11 cellular contexts compared by ENCODE assay signal in the genomic region with DNA sequence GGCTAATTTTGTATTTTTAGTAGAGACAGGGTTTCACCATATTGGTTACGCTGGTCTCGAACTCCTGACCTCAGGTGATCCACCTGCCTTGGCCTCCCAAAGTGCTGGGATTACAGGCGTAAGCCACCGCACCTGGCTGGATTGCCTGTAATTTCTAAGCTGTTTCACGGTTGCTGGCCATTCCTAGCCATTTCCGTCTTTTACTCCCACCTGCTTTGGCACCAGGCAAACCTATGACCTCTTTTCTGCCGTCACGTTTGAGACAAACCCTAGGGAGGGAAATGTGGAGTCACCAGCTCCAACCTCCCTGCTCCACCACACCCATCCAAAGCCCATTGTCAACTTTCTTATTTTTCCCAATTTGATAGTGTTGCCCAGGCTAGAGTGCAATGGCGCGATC. TPM values are rescaled to one million over a fixed set of nuclear protein-coding genes. Genes with fewer than 3 reads are reported as not detected.
DNase-seq lines count a peak whose midpoint lies in the region; ATAC-seq and TF ChIP-seq lines count a peak whose summit lies in the region.
"Had no signal": no experiment of that assay in that cellular context is flagged by ENCODE, and none has a peak within 500 bp of the region (broad histone marks: within the 10 kb centered on the region; RNA-seq: fewer than 3 reads in every experiment).

No MANE protein-coding gene starts in this region.

- no peaks in the 10 kb centered on the region for H3K27me3 ChIP-seq in CD4-positive, CD25-positive, alpha-beta regulatory T cell (ENCODE audit: control insufficient read depth, insufficient read depth, low read length)
- H3K27me3 ChIP-seq in neural progenitor cell (no peaks in the 10 kb centered on the region), smooth muscle cell (ENCODE audit: low read depth) (no peaks in the 10 kb centered on the region)
- H3K27me3 ChIP-seq: brain microvascular endothelial cell had no signal

- H3K27me3 Mint-ChIP-seq in CD4-positive, CD25-positive, alpha-beta regulatory T cell = peaks cover 4% of the 10 kb centered on the region
- H3K27me3 Mint-ChIP-seq in activated naive CD8-positive, alpha-beta T cell treated with anti-CD3 and anti-CD28 coated beads, Interleukin-2, amount 10 ng/mL, durations not matched to agents 7 days and 5 days = no peaks in the 10 kb centered on the region
- peaks cover 2% of the 10 kb centered on the region for H3K27me3 Mint-ChIP-seq in neural progenitor cell (ENCODE audit: insufficient read depth, low read depth)

- 94% methylated on average over 10 of the region's 10 CpGs for WGBS in smooth muscle cell (ENCODE audit: low lambda C conversion rate)

- H3K36me3 Mint-ChIP-seq in CD4-positive, CD25-positive, alpha-beta regulatory T cell = no peaks in the 10 kb centered on the region
- peaks cover 19% of the 10 kb centered on the region for H3K36me3 Mint-ChIP-seq in activated naive CD8-positive, alpha-beta T cell treated with anti-CD3 and anti-CD28 coated beads, Interleukin-2, amount 10 ng/mL, durations not matched to agents 7 days and 5 days
- no peaks in the 10 kb centered on the region for H3K36me3 Mint-ChIP-seq in neural progenitor cell

- H3K4me2 ChIP-seq in neural progenitor cell (no peak overlapping the region), smooth muscle cell (no peak overlapping the region)

- no peak for TF ChIP-seq CTCF in GM12875 (IDR thresholded peaks at IDR 0.05; ENCODE audit: borderline replicate concordance, insufficient read depth, low read depth, low read length)
- TF ChIP-seq CTCF in neural progenitor cell (IDR thresholded peaks at IDR 0.05) = no peak
- TF ChIP-seq CTCF in smooth muscle cell (IDR thresholded peaks at IDR 0.05; ENCODE audit: borderline replicate concordance, insufficient read depth, poor library complexity, severe bottlenecking) = no peak

- peaks cover 13 to 93% (median 43%) of the 10 kb centered on the region in 4 donors for H3K4me1 Mint-ChIP-seq in CD4-positive, CD25-positive, alpha-beta regulatory T cell
- H3K4me1 Mint-ChIP-seq in activated naive CD8-positive, alpha-beta T cell treated with anti-CD3 and anti-CD28 coated beads, Interleukin-2, amount 10 ng/mL, durations not matched to agents 7 days and 5 days = peaks cover 46% of the 10 kb centered on the region
- H3K4me1 Mint-ChIP-seq in neural progenitor cell = peaks cover 29% of the 10 kb centered on the region

- DNase-seq in CD4-positive, CD25-positive, alpha-beta regulatory T cell = no peak
- DNase-seq in activated naive CD8-positive, alpha-beta T cell treated with anti-CD3 and anti-CD28 coated beads, Interleukin-2, amount 10 ng/mL, durations not matched to agents 7 days and 5 days = no peak
- DNase-seq in neural progenitor cell (ENCODE audit: low spot score) (no peak), NCI-H1436 (lab: John Stamatoyannopoulos, UW) (no peak), OCI-M2 (lab: John Stamatoyannopoulos, UW; ENCODE audit: unreplicated experiment) (no peak), smooth muscle cell (lab: John Stamatoyannopoulos, UW; ENCODE audit: unreplicated experiment) (no peak)
- DNase-seq: brain microvascular endothelial cell, PC-3 had no signal

- peaks cover 90% of the 10 kb centered on the region for H3K4me1 ChIP-seq in CD4-positive, CD25-positive, alpha-beta regulatory T cell (ENCODE audit: control insufficient read depth, insufficient read depth, low read length, poor library complexity, severe bottlenecking)
- peaks cover 16% of the 10 kb centered on the region for H3K4me1 ChIP-seq in neural progenitor cell
- H3K4me1 ChIP-seq in smooth muscle cell (ENCODE audit: low read depth) = peaks cover 7% of the 10 kb centered on the region

- H3K9me3 ChIP-seq in CD4-positive, CD25-positive, alpha-beta regulatory T cell (ENCODE audit: control insufficient read depth in 2 of 2, low read length in 2 of 2) = no peaks in the 10 kb centered on the region
- H3K9me3 ChIP-seq in neural progenitor cell (ENCODE audit: low read depth) (no peaks in the 10 kb centered on the region), smooth muscle cell (replicated peaks; ENCODE audit: low read depth) (no peaks in the 10 kb centered on the region)

- H3K9ac ChIP-seq in neural progenitor cell (no peak overlapping the region), smooth muscle cell (ENCODE audit: low read depth) (no peak overlapping the region)

- H3K79me2 ChIP-seq in neural progenitor cell (ENCODE audit: low read depth) = no peaks in the 10 kb centered on the region
- H3K79me2 ChIP-seq in smooth muscle cell (ENCODE audit: low read depth) = no peaks in the 10 kb centered on the region

- no peaks in the 10 kb centered on the region for H3K9me3 Mint-ChIP-seq in CD4-positive, CD25-positive, alpha-beta regulatory T cell
- no peaks in the 10 kb centered on the region for H3K9me3 Mint-ChIP-seq in activated naive CD8-positive, alpha-beta T cell treated with anti-CD3 and anti-CD28 coated beads, Interleukin-2, amount 10 ng/mL, durations not matched to agents 7 days and 5 days
- H3K9me3 Mint-ChIP-seq in neural progenitor cell = no peaks in the 10 kb centered on the region

- no peak for ATAC-seq in CD4-positive, CD25-positive, alpha-beta regulatory T cell (ENCODE audit: low read depth in 2 of 2)
- ATAC-seq in activated naive CD8-positive, alpha-beta T cell treated with anti-CD3 and anti-CD28 coated beads, Interleukin-2, amount 10 ng/mL, durations not matched to agents 7 days and 5 days (ENCODE audit: low read depth) = no peak
- no peak for ATAC-seq in GM19455 (IDR thresholded peaks at IDR 0.05; ENCODE audit: unreplicated experiment)
- ATAC-seq: PC-3 had no signal

- H3K4me3 ChIP-seq in CD4-positive, CD25-positive, alpha-beta regulatory T cell (ENCODE audit: low read depth, low read length) = peak overlapping the region; percentile 87
- peak overlapping the region; percentile 68 for H3K4me3 ChIP-seq in GM12875 (ENCODE audit: low read depth, low read length)
- H3K4me3 ChIP-seq in neural progenitor cell = no peak overlapping the region
- no peak overlapping the region for H3K4me3 ChIP-seq in smooth muscle cell
- H3K4me3 ChIP-seq: lung had no signal

- H2AFZ ChIP-seq in neural progenitor cell (replicated peaks) = no peak overlapping the region
- no peak overlapping the region for H2AFZ ChIP-seq in smooth muscle cell (ENCODE audit: low read depth)

- H4K20me1 ChIP-seq in neural progenitor cell (ENCODE audit: low read depth) = no peaks in the 10 kb centered on the region
- no peaks in the 10 kb centered on the region for H4K20me1 ChIP-seq in smooth muscle cell (ENCODE audit: low read depth)

- H3F3A ChIP-seq in neural progenitor cell (ENCODE audit: low read depth) (no peaks in the 10 kb centered on the region), smooth muscle cell (ENCODE audit: low read depth) (no peaks in the 10 kb centered on the region)

- peak overlapping the region; percentile 96 to 99 (median 98) for H3K27ac Mint-ChIP-seq in CD4-positive, CD25-positive, alpha-beta regulatory T cell
- H3K27ac Mint-ChIP-seq in activated naive CD8-positive, alpha-beta T cell treated with anti-CD3 and anti-CD28 coated beads, Interleukin-2, amount 10 ng/mL, durations not matched to agents 7 days and 5 days = peak overlapping the region; percentile 94
- peak overlapping the region; percentile 87 for H3K27ac Mint-ChIP-seq in neural progenitor cell

- no peaks in the 10 kb centered on the region for H3K36me3 ChIP-seq in CD4-positive, CD25-positive, alpha-beta regulatory T cell (ENCODE audit: control insufficient read depth, insufficient read depth, low read length)
- H3K36me3 ChIP-seq in neural progenitor cell = no peaks in the 10 kb centered on the region
- no peaks in the 10 kb centered on the region for H3K36me3 ChIP-seq in smooth muscle cell (ENCODE audit: low read depth)
- H3K36me3 ChIP-seq: brain microvascular endothelial cell had no signal

- POLR2A ChIA-PET in activated naive CD8-positive, alpha-beta T cell treated with anti-CD3 and anti-CD28 coated beads, Interleukin-2, amount 10 ng/mL, durations not matched to agents 7 days and 5 days (lab: Charles Lee) = interaction anchor here (1.5 to 12.0 kb wide), 6 partner anchors 10 to 237 kb away, joined by 3 to 176 read pairs (median 13); a partner anchor contains a TSS

- H3K27ac ChIP-seq in CD4-positive, CD25-positive, alpha-beta regulatory T cell (ENCODE audit: insufficient read depth, low read length, poor library complexity, severe bottlenecking) = peak overlapping the region; percentile 98
- H3K27ac ChIP-seq in neural progenitor cell = no peak overlapping the region
- H3K27ac ChIP-seq in smooth muscle cell (ENCODE audit: low read depth) = no peak overlapping the region
- H3K27ac ChIP-seq: brain microvascular endothelial cell had no signal

- peak overlapping the region; percentile 93 to 100 (median 97) for H3K4me3 Mint-ChIP-seq in CD4-positive, CD25-positive, alpha-beta regulatory T cell
- H3K4me3 Mint-ChIP-seq in activated naive CD8-positive, alpha-beta T cell treated with anti-CD3 and anti-CD28 coated beads, Interleukin-2, amount 10 ng/mL, durations not matched to agents 7 days and 5 days = peak overlapping the region; percentile 89
- peak overlapping the region; percentile 67 for H3K4me3 Mint-ChIP-seq in neural progenitor cell

RNA-seq across cellular contexts. Expression of a gene that starts 1.2 kb away (rescaled TPM):
- 94.5 TPM for total RNA-seq in CD4-positive, CD25-positive, alpha-beta regulatory T cell
- polyA plus RNA-seq in CD4-positive, CD25-positive, alpha-beta regulatory T cell = 10 to 100 TPM in 3 of 4 donors, 1 to 10 TPM in 1; 8.8 to 17.5 (median 14.6) TPM
- total RNA-seq in activated naive CD8-positive, alpha-beta T cell treated with anti-CD3 and anti-CD28 coated beads, Interleukin-2, amount 10 ng/mL, durations not matched to agents 7 days and 5 days = 10 to 100 TPM; 43.5 to 46.6 TPM
- total RNA-seq in neural progenitor cell (ENCODE audit: low replicate concordance) (0.22 and 0.51 TPM in 2 replicates), smooth muscle cell (0.18 TPM in 1 of 2 replicates, not detected in the other)
- 0.62 and 1.6 TPM in 2 replicates for polyA plus RNA-seq in smooth muscle cell

RNA-seq across cellular contexts. Expression of a gene that starts 43.1 kb away (rescaled TPM):
- total RNA-seq in CD4-positive, CD25-positive, alpha-beta regulatory T cell = 16.5 TPM
- polyA plus RNA-seq in CD4-positive, CD25-positive, alpha-beta regulatory T cell = 10 to 100 TPM; 12.8 to 16.7 (median 14.9) TPM
- total RNA-seq in activated naive CD8-positive, alpha-beta T cell treated with anti-CD3 and anti-CD28 coated beads, Interleukin-2, amount 10 ng/mL, durations not matched to agents 7 days and 5 days = 10 to 100 TPM; 51.7 to 53.3 TPM
- 56.6 and 102 TPM in 2 replicates for total RNA-seq in neural progenitor cell (ENCODE audit: low replicate concordance)
- total RNA-seq in smooth muscle cell = 15.1 and 16.4 TPM in 2 replicates
- polyA plus RNA-seq in smooth muscle cell = 19.8 and 23.5 TPM in 2 replicates

Comparison
In these comparisons a context has a peak if more than half of its experiments do, and no peak if none do; other contexts are left out.
1. H3K4me3 ChIP-seq: peak in CD4-positive, CD25-positive, alpha-beta regulatory T cell (single experiment) and GM12875 (single experiment); none in neural progenitor cell (single experiment) and smooth muscle cell (single experiment).
2. RNA of a gene that starts 1.2 kb away (total RNA-seq): 94.5 TPM in CD4-positive, CD25-positive, alpha-beta regulatory T cell (single experiment) and 43.5 to 46.6 TPM in activated naive CD8-positive, alpha-beta T cell treated with anti-CD3 and anti-CD28 coated beads, Interleukin-2, amount 10 ng/mL, durations not matched to agents 7 days and 5 days; 0.22 to 0.51 TPM in neural progenitor cell and 0.18 TPM in smooth muscle cell; every median in the first group is over 10 times any median in the second.
3. Peak in every context shown above with its lines, with median percentiles within 50 percentile points of each other: H3K27ac Mint-ChIP-seq and H3K4me3 Mint-ChIP-seq.